In genomic region chr1:204017032-204017431, GRCh38 we compare ENCODE assay signal across 17 cellular contexts. TPM values are rescaled to one million over a fixed set of nuclear protein-coding genes. Genes with fewer than 3 reads are reported as not detected.
A peak's percentile ranks its signal among the peaks of the same experiment; 100 is the strongest.
DNase-seq lines count a peak whose midpoint lies in the region; ATAC-seq and TF ChIP-seq lines count a peak whose summit lies in the region.
"Had no signal": no experiment of that assay in that cellular context is flagged by ENCODE, and none has a peak within 500 bp of the region (broad histone marks: within the 10 kb centered on the region; RNA-seq: fewer than 3 reads in every experiment).

No MANE protein-coding gene starts in this region.

- H3K56ac ChIP-seq in mesendoderm (ENCODE audit: low read length): peak overlapping the region; percentile 35

- H2BK120ac ChIP-seq in mesendoderm (ENCODE audit: low read depth, low read length): no peak overlapping the region

- no peak overlapping the region for H3K4me2 ChIP-seq in GM23338
- H3K4me2 ChIP-seq in mesendoderm (ENCODE audit: low read length): no peak overlapping the region
- H3K4me2 ChIP-seq in neural progenitor cell: peak overlapping the region; percentile 47

- no peak overlapping the region for H2AK5ac ChIP-seq in mesendoderm (ENCODE audit: low read length)

- H3K27me3 ChIP-seq in GM23338 (ENCODE audit: insufficient read depth) (no peaks in the 10 kb centered on the region), mesendoderm (ENCODE audit: insufficient read depth, low read length, poor library complexity) (no peaks in the 10 kb centered on the region), neural progenitor cell (no peaks in the 10 kb centered on the region)

- H3K4me3 Mint-ChIP-seq in GM23338: no peak overlapping the region
- no peak overlapping the region for H3K4me3 Mint-ChIP-seq in neural progenitor cell
- H3K4me3 Mint-ChIP-seq: CD4-positive, alpha-beta memory T cell; H9; HFFc6 had no signal

- H4K20me1 ChIP-seq in GM23338 (replicated peaks; ENCODE audit: insufficient read depth): no peaks in the 10 kb centered on the region
- no peaks in the 10 kb centered on the region for H4K20me1 ChIP-seq in neural progenitor cell (ENCODE audit: low read depth)

- H3K4ac ChIP-seq in mesendoderm (ENCODE audit: low read depth, low read length): no peak overlapping the region

- peak overlapping the region; percentile 40; the same call in 1 of the 2 replicates for H2AFZ ChIP-seq in GM23338
- no peak overlapping the region for H2AFZ ChIP-seq in neural progenitor cell (replicated peaks)
- H2AFZ ChIP-seq: GM23248 had no signal

- H3K27me3 Mint-ChIP-seq in GM23338 (ENCODE audit: insufficient read depth, low read depth, poor library complexity): peaks cover 4% of the 10 kb centered on the region
- H3K27me3 Mint-ChIP-seq in neural progenitor cell (ENCODE audit: insufficient read depth, low read depth): peaks cover 2% of the 10 kb centered on the region

- H3K27ac ChIP-seq in GM23338 (ENCODE audit: low read depth) (no peak overlapping the region), mesendoderm (ENCODE audit: low read depth, low read length) (peak overlapping the region; percentile 27), neural progenitor cell (no peak overlapping the region)
- H3K27ac ChIP-seq: GM23248 had no signal

- peak overlapping the region; percentile 5 for H2BK5ac ChIP-seq in mesendoderm (ENCODE audit: low read length)

- DNase-seq in GM23338 (ENCODE audit: low spot score) (no peak), SK-MEL-5 (ENCODE audit: low read depth, low spot score) (peak; percentile 36), mesendoderm (peak; percentile 78), neural progenitor cell (ENCODE audit: low spot score) (peak; percentile 52), NCI-H1436 treated with DMSO at 0.1 percent for 48 hours (lab: John Stamatoyannopoulos, UW) (no peak), NCI-H774 (lab: John Stamatoyannopoulos, UW) (no peak)
- DNase-seq: 8988T; C1 segment of cervical spinal cord; Caco-2; CD4-positive, alpha-beta memory T cell; DMS153; DND-41; GM23248; H9; HFFc6 had no signal

- no peak overlapping the region for H4K5ac ChIP-seq in mesendoderm (ENCODE audit: low read length)

- H2BK15ac ChIP-seq in mesendoderm (replicated peaks; ENCODE audit: low read depth): no peak overlapping the region

- in situ Hi-C loops in SK-MEL-5 (cut with HindIII; ENCODE audit: low pct_unique_long_range_greater_than_20kb, low sequenced_read_pairs): no loop called here

- H3K79me1 ChIP-seq in mesendoderm (ENCODE audit: low read length): no peaks in the 10 kb centered on the region

- peak overlapping the region; percentile 20 for H3K9ac ChIP-seq in mesendoderm (ENCODE audit: low read length)
- H3K9ac ChIP-seq in neural progenitor cell: no peak overlapping the region
- H3K9ac ChIP-seq: GM23248 had no signal

- H3K9me2 ChIP-seq in GM23338 (ENCODE audit: insufficient read depth): 0 out of 2 replicates have a peak, but pooled peaks cover 6% of the 10 kb centered on the region

- 0 out of 2 replicates have a peak, but pooled peaks cover 4% of the 10 kb centered on the region for H3F3A ChIP-seq in GM23338 (replicated peaks; ENCODE audit: low read depth)
- H3F3A ChIP-seq in neural progenitor cell (ENCODE audit: low read depth): peaks cover 48% of the 10 kb centered on the region

- H3K18ac ChIP-seq in mesendoderm (ENCODE audit: low read length): peak overlapping the region; percentile 18

- no peak for ATAC-seq in GM23338
- ATAC-seq in HG02840 (IDR thresholded peaks at IDR 0.05; ENCODE audit: low FRiP score, unreplicated experiment): no peak
- ATAC-seq: HCT116 had no signal

- H3K9me3 Mint-ChIP-seq in GM23338: no peaks in the 10 kb centered on the region
- H3K9me3 Mint-ChIP-seq in neural progenitor cell: peaks cover 2% of the 10 kb centered on the region
- H3K9me3 Mint-ChIP-seq: HFFc6 had no signal

- no peak overlapping the region for H3K23ac ChIP-seq in mesendoderm (ENCODE audit: low read length)

- H3K36me3 ChIP-seq in GM23338 (ENCODE audit: insufficient read depth) (no peaks in the 10 kb centered on the region), mesendoderm (ENCODE audit: control insufficient read depth, insufficient read depth, low read length) (no peaks in the 10 kb centered on the region), neural progenitor cell (no peaks in the 10 kb centered on the region)

- no CpG with 5 or more reads among the region's 1 CpG for WGBS in mesendoderm (ENCODE audit: extremely low coverage, insufficient coverage, low lambda C conversion rate)

- H3K36me3 Mint-ChIP-seq in GM23338 (ENCODE audit: low read depth): no peaks in the 10 kb centered on the region
- H3K36me3 Mint-ChIP-seq in neural progenitor cell: no peaks in the 10 kb centered on the region
- H3K36me3 Mint-ChIP-seq: CD4-positive, alpha-beta memory T cell had no signal

- H4K8ac ChIP-seq in mesendoderm (ENCODE audit: low read depth, low read length): no peak overlapping the region

- H3K4me1 Mint-ChIP-seq in GM23338 (peaks cover 9% of the 10 kb centered on the region; the same call in 2 of the 3 replicates), neural progenitor cell (peaks cover 23% of the 10 kb centered on the region)

- H3K9me3 ChIP-seq in neural progenitor cell (ENCODE audit: low read depth): no peaks in the 10 kb centered on the region
- H3K9me3 ChIP-seq: Caco-2 had no signal

- H3K4me3 ChIP-seq in GM23338 (no peak overlapping the region), mesendoderm (ENCODE audit: low read length) (no peak overlapping the region), neural progenitor cell (no peak overlapping the region)
- H3K4me3 ChIP-seq: GM23248 had no signal

- H3K79me2 ChIP-seq in GM23338 (replicated peaks; ENCODE audit: insufficient read depth): no peaks in the 10 kb centered on the region
- no peaks in the 10 kb centered on the region for H3K79me2 ChIP-seq in mesendoderm (ENCODE audit: control insufficient read depth, insufficient read depth, low read length)
- no peaks in the 10 kb centered on the region for H3K79me2 ChIP-seq in neural progenitor cell (ENCODE audit: low read depth)

- H3K4me1 ChIP-seq in GM23338 (ENCODE audit: insufficient read depth) (peaks cover 14% of the 10 kb centered on the region), mesendoderm (ENCODE audit: control insufficient read depth, low read depth, low read length) (peaks cover 9% of the 10 kb centered on the region), neural progenitor cell (peaks cover 35% of the 10 kb centered on the region)
- H3K4me1 ChIP-seq: Caco-2 had no signal

- H3K27ac Mint-ChIP-seq in GM23338: no peak overlapping the region
- H3K27ac Mint-ChIP-seq in neural progenitor cell: no peak overlapping the region
- H3K27ac Mint-ChIP-seq: CD4-positive, alpha-beta memory T cell; HFFc6 had no signal

- no peak for TF ChIP-seq CTCF in GM23338 (conservative IDR thresholded peaks at IDR 0.05; ENCODE audit: low read depth in 2 of 2)
- no peak for TF ChIP-seq CTCF in neural progenitor cell (IDR thresholded peaks at IDR 0.05)

TF ChIP-seq in GM23338, 12 proteins besides CTCF, POLR2A, EP300 and RAD21 (continues in another document):
- no peak for TF ChIP-seq JUNB (IDR thresholded peaks at IDR 0.05; ENCODE audit: unreplicated experiment)
- TF ChIP-seq EZH2phosphoT487 (IDR thresholded peaks at IDR 0.05; ENCODE audit: unreplicated experiment): no peak
- TF ChIP-seq ZNF331 (CRISPR knock-in tag; IDR thresholded peaks at IDR 0.05; ENCODE audit: low read depth): no peak
- TF ChIP-seq REST (IDR thresholded peaks at IDR 0.05; ENCODE audit: unreplicated experiment): no peak
- TF ChIP-seq ETS1 (IDR thresholded peaks at IDR 0.05): no peak
- TF ChIP-seq STAT1 (IDR thresholded peaks at IDR 0.05; ENCODE audit: unreplicated experiment): no peak
- TF ChIP-seq EZH2 (IDR thresholded peaks at IDR 0.05; ENCODE audit: low read depth, unreplicated experiment): no peak

RNA-seq across cellular contexts. Expression of gene SOX13, which starts 55.9 kb away (rescaled TPM):
- total RNA-seq in GM23338 (2014; rRNA removed; shearing (Covaris generic)): 105 and 123 TPM in 2 replicates
- polyA plus RNA-seq in GM23338 (2016; fragmentation: Nextera tagmentation; extraction: Ambion mirVana): 28.6 and 32.3 TPM in 2 replicates
- 7.7 and 9.7 TPM in 2 replicates for total RNA-seq in SK-MEL-5 (2014; rRNA removed; shearing (Covaris generic))
- 24.1 and 25.7 TPM in 2 replicates for polyA plus RNA-seq in SK-MEL-5 (2015; cell fraction: cytosol; rRNA removed)
- 48.4 and 55.3 TPM in 2 replicates for polyA plus RNA-seq in SK-MEL-5 (2015; cell fraction: nucleus; rRNA removed)
- 31.8 TPM for polyA plus RNA-seq in mesendoderm (2013, experiment 1 of 2)
- 31.5 TPM for polyA plus RNA-seq in mesendoderm (2013, experiment 2 of 2)
- total RNA-seq in neural progenitor cell (ENCODE audit: low replicate concordance): 27.8 and 28.6 TPM in 2 replicates

Comparison
In these comparisons a context has a peak if more than half of its experiments do, and no peak if none do; other contexts are left out.
1. DNase-seq: peak in SK-MEL-5 (single experiment), mesendoderm (single experiment) and neural progenitor cell (single experiment); none in GM23338 (single experiment), NCI-H1436 treated with DMSO at 0.1 percent for 48 hours (single experiment) and NCI-H774 (single experiment).